Comparison of ENCODE assay signal across 16 cellular contexts in genomic region chr13:39496487-39496998, GRCh38.
DNase-seq lines count a peak whose midpoint lies in the region; ATAC-seq, FAIRE-seq and TF ChIP-seq lines count a peak whose summit lies in the region.
"Had no signal": no experiment of that assay in that cellular context is flagged by ENCODE, and none has a peak within 500 bp of the region (broad histone marks: within the 10 kb centered on the region; RNA-seq: fewer than 3 reads in every experiment).

No MANE protein-coding gene starts in this region.

- H3K4ac ChIP-seq in H1 (replicated peaks; ENCODE audit: insufficient read length, low read depth, low read length), result no peak overlapping the region

- H3K14ac ChIP-seq in H1 (ENCODE audit: insufficient read length), result no peak overlapping the region

- H2BK12ac ChIP-seq in H1 (ENCODE audit: low read depth, low read length), result peak overlapping the region; percentile 10; the same call in 1 of the 2 replicates

- TF ChIP-seq POLR2A in H1 (IDR thresholded peaks at IDR 0.05; ENCODE audit: control extremely low read depth in 1 of 2, low read depth in 2 of 2, low read length in 2 of 2), result no peak

- H3K23ac ChIP-seq in H1 (ENCODE audit: insufficient read length), result no peak overlapping the region

- H4K20me1 ChIP-seq in H1 (replicated peaks in 1 of 2; ENCODE audit: control insufficient read depth in 1 of 2, insufficient read depth in 2 of 2, low read length in 2 of 2), result no peaks in the 10 kb centered on the region

- H3K4me1 ChIP-seq in H1 (replicated peaks in 1 of 4; ENCODE audit: control insufficient read depth in 3 of 4, insufficient read depth in 4 of 4, low read length in 3 of 4) (peaks cover 11 to 41% (median 20%) of the 10 kb centered on the region in 4 experiments; a peak in 6 of 7 replicates), upper lobe of right lung (peaks cover 8% of the 10 kb centered on the region)
- H3K4me1 ChIP-seq: BE2C had no signal

- H2AK5ac ChIP-seq in H1 (ENCODE audit: low read depth, low read length), result peak overlapping the region; percentile 3; the same call in 1 of the 2 replicates

- no peak overlapping the region for H2BK5ac ChIP-seq in H1 (ENCODE audit: low read depth, low read length)

- H3K79me1 ChIP-seq in H1 (ENCODE audit: low read depth, low read length), result no peaks in the 10 kb centered on the region

- no peak for TF ChIP-seq EP300 in H1 (IDR thresholded peaks at IDR 0.05; ENCODE audit: borderline replicate concordance in 1 of 2, low read depth in 2 of 2, low read length in 2 of 2)

- no peak overlapping the region for H3K4me3 ChIP-seq in H1 (ENCODE audit: extremely low read depth in 1 of 4, insufficient read depth in 2 of 4, low read depth in 3 of 4, low read length in 4 of 4)
- no peak overlapping the region for H3K4me3 ChIP-seq in upper lobe of right lung

- H3K27me3 ChIP-seq in H1 (replicated peaks in 1 of 4; ENCODE audit: control insufficient read depth in 3 of 4, extremely low read depth in 1 of 4, insufficient read depth in 3 of 4, low read length in 3 of 4) (no peaks in the 10 kb centered on the region), upper lobe of right lung (no peaks in the 10 kb centered on the region)
- H3K27me3 ChIP-seq: BE2C had no signal

- DNase-seq in NCI-H2107 treated with DMSO at 0.1 percent for 48 hours (lab: John Stamatoyannopoulos, UW; ENCODE audit: unreplicated experiment), result peak; percentile 68
- no peak for DNase-seq in NCI-H2107 (lab: John Stamatoyannopoulos, UW)
- peak; percentile 67 for DNase-seq in NCI-H1092 treated with DMSO at 0.1 percent for 48 hours (lab: John Stamatoyannopoulos, UW)
- peak; percentile 21 for DNase-seq in NCI-H2227 treated with DMSO at 0.1 percent for 48 hours (lab: John Stamatoyannopoulos, UW)
- no peak for DNase-seq in H1 (ENCODE audit: low read depth in 1 of 2, low spot score in 2 of 2)
- DNase-seq in activated CD8-positive, alpha-beta memory T cell treated with anti-CD3 and anti-CD28 coated beads, Interleukin-2, amount 50 U/mL, for 48 hours, result no peak
- DNase-seq in SKM-1 (lab: John Stamatoyannopoulos, UW; ENCODE audit: unreplicated experiment), result no peak
- no peak for DNase-seq in upper lobe of right lung
- DNase-seq: BE2C; CD4-positive, alpha-beta T cell; KG1; NCI-H2029; NCI-H446 treated with DMSO at 0.1 percent for 48 hours; SIG-M5 had no signal

- no peak overlapping the region for H2AFZ ChIP-seq in H1 (ENCODE audit: low read length)

- H4K8ac ChIP-seq in H1 (ENCODE audit: extremely low read depth, insufficient read depth, low read length), result no peak overlapping the region

- H3K9ac ChIP-seq in H1 (replicated peaks in 1 of 4; ENCODE audit: extremely low read depth in 1 of 4, low read depth in 3 of 4, low read length in 3 of 4), result no peak overlapping the region

- no peak for TF ChIP-seq RAD21 in H1 (IDR thresholded peaks at IDR 0.05 in 1 of 2, conservative IDR thresholded peaks at IDR 0.05 in 1 of 2; ENCODE audit: low read depth in 2 of 2, low read length in 2 of 2)

- no peaks in the 10 kb centered on the region for H3K9me3 ChIP-seq in H1 (ENCODE audit: insufficient read depth in 2 of 2, low read depth in 1 of 2, low read length in 1 of 2)
- H3K9me3 ChIP-seq in upper lobe of right lung, result no peaks in the 10 kb centered on the region
- H3K9me3 ChIP-seq: BE2C had no signal

- H3K36me3 ChIP-seq in H1 (ENCODE audit: control insufficient read depth in 2 of 4, insufficient read depth in 4 of 4, low read length in 3 of 4), result no peaks in the 10 kb centered on the region
- no peaks in the 10 kb centered on the region for H3K36me3 ChIP-seq in upper lobe of right lung
- H3K36me3 ChIP-seq: BE2C had no signal

- no peak overlapping the region for H3K4me2 ChIP-seq in H1 (ENCODE audit: insufficient read depth in 1 of 2, low read depth in 2 of 2, low read length in 2 of 2)

- no peak overlapping the region for H4K5ac ChIP-seq in H1 (ENCODE audit: insufficient read length, low read depth, low read length)

- no peak for ATAC-seq in upper lobe of right lung
- ATAC-seq: HepG2 had no signal

- no peaks in the 10 kb centered on the region for H3K79me2 ChIP-seq in H1 (ENCODE audit: control insufficient read depth in 1 of 2, insufficient read depth in 2 of 2, low read length in 2 of 2)

- intact Hi-C loops in upper lobe of right lung (cut with DNase I), result no loop called here

- peak overlapping the region; percentile 45 for H4K91ac ChIP-seq in H1 (replicated peaks; ENCODE audit: insufficient read length, low read length)

- H3K23me2 ChIP-seq in H1 (ENCODE audit: low read depth, low read length), result no peaks in the 10 kb centered on the region; the same call in 1 of the 2 replicates

- peak overlapping the region; percentile 29 for H2BK120ac ChIP-seq in H1 (replicated peaks; ENCODE audit: low read depth, low read length)

- no peak overlapping the region for H3K27ac ChIP-seq in H1 (ENCODE audit: low read depth, low read length)
- H3K27ac ChIP-seq in upper lobe of right lung, result no peak overlapping the region
- H3K27ac ChIP-seq: 22Rv1 had no signal

- no peak for FAIRE-seq in H1 (lab: Jason Lieb, UNC)
- FAIRE-seq: HepG2 had no signal

- TF ChIP-seq CTCF in H1 (IDR thresholded peaks at IDR 0.05; ENCODE audit: control extremely low read depth in 1 of 3, insufficient read depth in 1 of 3, low read depth in 1 of 3, low read length in 3 of 3) (no peak), upper lobe of right lung (IDR thresholded peaks at IDR 0.05) (no peak)

- no peak overlapping the region for H2BK15ac ChIP-seq in H1 (ENCODE audit: low read length)

- H3K18ac ChIP-seq in H1 (ENCODE audit: extremely low read depth, low read length), result peak overlapping the region; percentile 26

- CTCF ChIA-PET in H1 (lab: Charles Lee; ENCODE audit: partially characterized antibody), result interaction anchor here (0.6 to 1.4 kb wide), 7 partner anchors 10 to 116 kb away, joined by 3 to 7 read pairs (median 3); no protein-coding TSS in a partner anchor

- no peak overlapping the region for H3K56ac ChIP-seq in H1 (replicated peaks; ENCODE audit: insufficient read length, low read depth, low read length)

- H2BK20ac ChIP-seq in H1 (ENCODE audit: low read length), result peak overlapping the region; percentile 36; the same call in 1 of the 2 replicates

- POLR2A ChIA-PET in H1 (lab: Charles Lee; ENCODE audit: partially characterized antibody), result interaction anchor here (2.0 kb wide), 1 partner anchor 10 kb away, joined by 6 read pairs; no protein-coding TSS in a partner anchor

TF ChIP-seq in H1, 55 proteins besides CTCF, POLR2A, EP300 and RAD21 (continues in another document):
- no peak for TF ChIP-seq SIN3A (conservative IDR thresholded peaks at IDR 0.05 in 1 of 2, IDR thresholded peaks at IDR 0.05 in 1 of 2; ENCODE audit: low read depth in 1 of 2, low read length in 2 of 2)
- TF ChIP-seq NANOG (IDR thresholded peaks at IDR 0.05; ENCODE audit: insufficient read depth, low read depth, low read length, poor library complexity, severe bottlenecking), result no peak
- no peak for TF ChIP-seq MAFK (IDR thresholded peaks at IDR 0.05; ENCODE audit: low read depth, low read length)
- TF ChIP-seq PHF8 (conservative IDR thresholded peaks at IDR 0.05; ENCODE audit: low read depth, low read length), result no peak
- TF ChIP-seq TBP (IDR thresholded peaks at IDR 0.05; ENCODE audit: low read depth, low read length), result no peak
- no peak for TF ChIP-seq RBBP5 (IDR thresholded peaks at IDR 0.05; ENCODE audit: borderline replicate concordance, low read depth, low read length)
- TF ChIP-seq, protein P1, sequence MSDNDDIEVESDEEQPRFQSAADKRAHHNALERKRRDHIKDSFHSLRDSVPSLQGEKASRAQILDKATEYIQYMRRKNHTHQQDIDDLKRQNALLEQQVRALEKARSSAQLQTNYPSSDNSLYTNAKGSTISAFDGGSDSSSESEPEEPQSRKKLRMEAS (IDR thresholded peaks at IDR 0.05), result no peak
- TF ChIP-seq E2F6 (IDR thresholded peaks at IDR 0.05), result no peak
- no peak for TF ChIP-seq POU5F1 (IDR thresholded peaks at IDR 0.05; ENCODE audit: low read depth, low read length)
- TF ChIP-seq TAF1 (IDR thresholded peaks at IDR 0.05; ENCODE audit: low read depth, low read length), result no peak
- TF ChIP-seq ATF3 (IDR thresholded peaks at IDR 0.05; ENCODE audit: insufficient read depth, low read depth, low read length), result no peak
- no peak for TF ChIP-seq SIRT6 (IDR thresholded peaks at IDR 0.05; ENCODE audit: low read length)
- no peak for TF ChIP-seq CHD2 (IDR thresholded peaks at IDR 0.05; ENCODE audit: low read length)
- no peak for TF ChIP-seq CBX5 (IDR thresholded peaks at IDR 0.05; ENCODE audit: low read depth, low read length)

Comparison
In these comparisons a context has a peak if more than half of its experiments do, and no peak if none do; other contexts are left out.
1. DNase-seq: peak in NCI-H2107 treated with DMSO at 0.1 percent for 48 hours (single experiment), NCI-H1092 treated with DMSO at 0.1 percent for 48 hours (single experiment) and NCI-H2227 treated with DMSO at 0.1 percent for 48 hours (single experiment); none in NCI-H2107 (single experiment), H1 (0 of 2), activated CD8-positive, alpha-beta memory T cell treated with anti-CD3 and anti-CD28 coated beads, Interleukin-2, amount 50 U/mL, for 48 hours (single experiment), SKM-1 (single experiment) and upper lobe of right lung (single experiment).